17 cellular contexts compared by ENCODE assay signal in genomic region chr5:1840071-1840547, GRCh38. TPM values are rescaled to one million over a fixed set of nuclear protein-coding genes. Genes with fewer than 3 reads are reported as not detected.
A peak's percentile ranks its signal among the peaks of the same experiment; 100 is the strongest.
DNase-seq lines count a peak whose midpoint lies in the region; ATAC-seq, FAIRE-seq and TF ChIP-seq lines count a peak whose summit lies in the region.
"Had no signal": no experiment of that assay in that cellular context is flagged by ENCODE, and none has a peak within 500 bp of the region (broad histone marks: within the 10 kb centered on the region; RNA-seq: fewer than 3 reads in every experiment).

No MANE protein-coding gene starts in this region.

- H3K9me3 ChIP-seq in cardiac muscle cell (ENCODE audit: low read depth) (no peaks in the 10 kb centered on the region), right atrium auricular region (no peaks in the 10 kb centered on the region), HEK293 (ENCODE audit: control insufficient read depth, insufficient read depth, low read depth, low read length) (no peaks in the 10 kb centered on the region), kidney (ENCODE audit: control insufficient read depth in 1 of 2, low read length in 2 of 2) (no peaks in the 10 kb centered on the region)
- H3K9me3 ChIP-seq: BLaER1 treated with 17β-estradiol and CSF1 and Interleukin-3, amounts not matched to agents 10 nM and 100 nM had no signal

- H3K4me3 Mint-ChIP-seq in stimulated activated effector memory CD8-positive, alpha-beta T cell treated with anti-CD3 and anti-CD28 coated beads, Interleukin-12 subunit alpha, Interleukin-12 subunit beta, amount 100 ng/mL, for 72 hours: no peak overlapping the region
- H3K4me3 Mint-ChIP-seq: CD4-positive, CD25-positive, alpha-beta regulatory T cell; GM23338 had no signal

- peak; percentile 28 for ATAC-seq in stimulated activated effector memory CD8-positive, alpha-beta T cell treated with anti-CD3 and anti-CD28 coated beads, Interleukin-12 subunit alpha, Interleukin-12 subunit beta, amount 100 ng/mL, for 72 hours
- ATAC-seq in GM19467 (IDR thresholded peaks at IDR 0.05; ENCODE audit: unreplicated experiment): no peak
- no peak for ATAC-seq in HG03354 (IDR thresholded peaks at IDR 0.05; ENCODE audit: poor library complexity, severe bottlenecking, unreplicated experiment)

- H3K4me1 Mint-ChIP-seq in stimulated activated effector memory CD8-positive, alpha-beta T cell treated with anti-CD3 and anti-CD28 coated beads, Interleukin-12 subunit alpha, Interleukin-12 subunit beta, amount 100 ng/mL, for 72 hours: no peaks in the 10 kb centered on the region
- H3K4me1 Mint-ChIP-seq: CD4-positive, CD25-positive, alpha-beta regulatory T cell had no signal

- H3K9me3 Mint-ChIP-seq in stimulated activated effector memory CD8-positive, alpha-beta T cell treated with anti-CD3 and anti-CD28 coated beads, Interleukin-12 subunit alpha, Interleukin-12 subunit beta, amount 100 ng/mL, for 72 hours: no peaks in the 10 kb centered on the region
- H3K9me3 Mint-ChIP-seq: CD4-positive, CD25-positive, alpha-beta regulatory T cell; GM23338 had no signal

- H3K4me3 ChIP-seq in cardiac muscle cell (no peak overlapping the region), right atrium auricular region (no peak overlapping the region), HEK293 (ENCODE audit: low read depth, low read length) (no peak overlapping the region), kidney (ENCODE audit: low read length in 2 of 2) (no peak overlapping the region)
- H3K4me3 ChIP-seq: BLaER1 treated with 17β-estradiol and CSF1 and Interleukin-3, amounts not matched to agents 10 nM and 100 nM; GM23338 had no signal

- no peak overlapping the region for H3K9ac ChIP-seq in kidney (ENCODE audit: low read length in 2 of 2)
- H3K9ac ChIP-seq: BLaER1 treated with 17β-estradiol and CSF1 and Interleukin-3, amounts not matched to agents 10 nM and 100 nM had no signal

- TF ChIP-seq CTCF in cardiac muscle cell (IDR thresholded peaks at IDR 0.05; ENCODE audit: low read depth, low read length): no peak
- no peak for TF ChIP-seq CTCF in right atrium auricular region (IDR thresholded peaks at IDR 0.05)
- no peak for TF ChIP-seq CTCF in HEK293 (tag by site-specific recombination; IDR thresholded peaks at IDR 0.05)
- no peak for TF ChIP-seq CTCF in kidney (IDR thresholded peaks at IDR 0.05; ENCODE audit: borderline replicate concordance, extremely low read depth, insufficient read depth)

- peak overlapping the region; percentile 100 for H3K27ac ChIP-seq in cardiac muscle cell
- no peak overlapping the region for H3K27ac ChIP-seq in right atrium auricular region
- H3K27ac ChIP-seq in HEK293 (ENCODE audit: extremely low read depth, low read depth, low read length): no peak overlapping the region
- no peak overlapping the region for H3K27ac ChIP-seq in kidney (ENCODE audit: low read depth in 2 of 2, low read length in 2 of 2)
- H3K27ac ChIP-seq: BLaER1 treated with 17β-estradiol and CSF1 and Interleukin-3, amounts not matched to agents 10 nM and 100 nM had no signal

- CTCF ChIA-PET in HEK293 (lab: Yijun Ruan, JAX): interaction anchor here (0.6 kb wide), 1 partner anchor 9 kb away, joined by 4 read pairs; no protein-coding TSS in a partner anchor

- H3K27me3 ChIP-seq in cardiac muscle cell: no peaks in the 10 kb centered on the region
- H3K27me3 ChIP-seq in right atrium auricular region: no peaks in the 10 kb centered on the region

- DNase-seq in cardiac muscle cell (ENCODE audit: low read depth in 1 of 2, low spot score in 1 of 2): no peak
- DNase-seq in right atrium auricular region (ENCODE audit: low spot score): no peak
- DNase-seq in kidney: peak; percentile 66
- DNase-seq in stimulated activated effector memory CD8-positive, alpha-beta T cell treated with anti-CD3 and anti-CD28 coated beads, Interleukin-12 subunit alpha, Interleukin-12 subunit beta, amount 100 ng/mL, for 72 hours (ENCODE audit: low spot score in 2 of 2): no peak
- no peak for DNase-seq in Kasumi-1 (lab: John Stamatoyannopoulos, UW)
- DNase-seq: ACHN; CD4-positive, CD25-positive, alpha-beta regulatory T cell; DMS53; GF-D8; HCEC 1CT had no signal

- H3K36me3 ChIP-seq in cardiac muscle cell (no peaks in the 10 kb centered on the region), right atrium auricular region (no peaks in the 10 kb centered on the region), HEK293 (ENCODE audit: control insufficient read depth in 2 of 2, insufficient read depth in 1 of 2, low read length in 2 of 2) (no peaks in the 10 kb centered on the region), kidney (ENCODE audit: control insufficient read depth in 1 of 2, insufficient read depth in 2 of 2, low read length in 2 of 2) (no peaks in the 10 kb centered on the region)
- H3K36me3 ChIP-seq: BLaER1 treated with 17β-estradiol and CSF1 and Interleukin-3, amounts not matched to agents 10 nM and 100 nM had no signal

- FAIRE-seq in kidney (lab: Jason Lieb, UNC): no peak
- FAIRE-seq: GM19239 had no signal

- no peak overlapping the region for H3K27ac Mint-ChIP-seq in stimulated activated effector memory CD8-positive, alpha-beta T cell treated with anti-CD3 and anti-CD28 coated beads, Interleukin-12 subunit alpha, Interleukin-12 subunit beta, amount 100 ng/mL, for 72 hours
- H3K27ac Mint-ChIP-seq: CD4-positive, CD25-positive, alpha-beta regulatory T cell; GM23338 had no signal

- intact Hi-C loops in kidney (cut with DNase I): no loop called here

- POLR2A ChIA-PET in HEK293 (lab: Yijun Ruan, JAX): no interaction called here

- H3K4me1 ChIP-seq in cardiac muscle cell (ENCODE audit: low read depth) (peaks cover 65% of the 10 kb centered on the region), right atrium auricular region (peaks cover 0 to 6% of the 10 kb centered on the region in 2 donors), HEK293 (ENCODE audit: control insufficient read depth, insufficient read depth, low read length) (peaks cover 4% of the 10 kb centered on the region; the same call in 1 of the 2 replicates), kidney (ENCODE audit: control insufficient read depth in 1 of 2, insufficient read depth in 1 of 2, low read depth in 1 of 2, low read length in 2 of 2) (no peaks in the 10 kb centered on the region)

- H3K36me3 Mint-ChIP-seq in stimulated activated effector memory CD8-positive, alpha-beta T cell treated with anti-CD3 and anti-CD28 coated beads, Interleukin-12 subunit alpha, Interleukin-12 subunit beta, amount 100 ng/mL, for 72 hours: no peaks in the 10 kb centered on the region
- H3K36me3 Mint-ChIP-seq: CD4-positive, CD25-positive, alpha-beta regulatory T cell had no signal

TF ChIP-seq in HEK293, 187 proteins besides CTCF, POLR2A, EP300 and RAD21:
- TF ChIP-seq ZFHX2 (tag by site-specific recombination; conservative IDR thresholded peaks at IDR 0.05): no peak
- TF ChIP-seq ZNF837 (tag by site-specific recombination; IDR thresholded peaks at IDR 0.05): no peak
- no peak for TF ChIP-seq ZNF37A (tag by site-specific recombination; IDR thresholded peaks at IDR 0.05)
- no peak for TF ChIP-seq ZNF2 (tag by site-specific recombination; IDR thresholded peaks at IDR 0.05)
- TF ChIP-seq ZNF366 (tag by site-specific recombination; conservative IDR thresholded peaks at IDR 0.05): no peak
- TF ChIP-seq ZIC2 (tag by site-specific recombination; IDR thresholded peaks at IDR 0.05): peak; percentile 61

RNA-seq across cellular contexts. Expression of gene NDUFS6, which starts 38.9 kb away (rescaled TPM):
- 141 and 286 TPM in 2 replicates for total RNA-seq in cardiac muscle cell
- polyA plus RNA-seq in cardiac muscle cell: 281 and 371 TPM in 2 replicates
- 100 to 1,000 TPM; 130 to 135 TPM for total RNA-seq in right atrium auricular region
- total RNA-seq in kidney: 31.1 TPM
- 164 TPM for polyA plus RNA-seq in kidney (ENCODE audit: insufficient read depth, low read depth, low replicate concordance)

RNA-seq across cellular contexts. Expression of gene MRPL36, which starts 40.5 kb away (rescaled TPM):
- total RNA-seq in cardiac muscle cell (73.9 and 101 TPM in 2 replicates), right atrium auricular region (10 to 100 TPM; 40.5 to 41.2 TPM), kidney (29.6 TPM)
- polyA plus RNA-seq in cardiac muscle cell (195 and 206 TPM in 2 replicates), kidney (ENCODE audit: insufficient read depth, low read depth, low replicate concordance) (96.7 TPM)

RNA-seq across cellular contexts. Expression of gene IRX4, which starts 42.6 kb away (rescaled TPM):
- total RNA-seq in cardiac muscle cell (284 and 308 TPM in 2 replicates), right atrium auricular region (not detected), kidney (not detected)
- polyA plus RNA-seq in cardiac muscle cell (208 and 257 TPM in 2 replicates), kidney (ENCODE audit: insufficient read depth, low read depth, low replicate concordance) (not detected)
- total RNA-seq: A172; CD4-positive, CD25-positive, alpha-beta regulatory T cell had no signal
- polyA plus RNA-seq: CD4-positive, CD25-positive, alpha-beta regulatory T cell had no signal

Comparison
In these comparisons a context has a peak if more than half of its experiments do, and no peak if none do; other contexts are left out.
1. RNA of gene IRX4, which starts 42.6 kb away (total RNA-seq): 284 to 308 TPM in cardiac muscle cell; not detected in kidney (single experiment) and not detected in right atrium auricular region; every median in the first group is over 100 times any median in the second.